21 cellular contexts compared by ENCODE assay signal in the genomic region with DNA sequence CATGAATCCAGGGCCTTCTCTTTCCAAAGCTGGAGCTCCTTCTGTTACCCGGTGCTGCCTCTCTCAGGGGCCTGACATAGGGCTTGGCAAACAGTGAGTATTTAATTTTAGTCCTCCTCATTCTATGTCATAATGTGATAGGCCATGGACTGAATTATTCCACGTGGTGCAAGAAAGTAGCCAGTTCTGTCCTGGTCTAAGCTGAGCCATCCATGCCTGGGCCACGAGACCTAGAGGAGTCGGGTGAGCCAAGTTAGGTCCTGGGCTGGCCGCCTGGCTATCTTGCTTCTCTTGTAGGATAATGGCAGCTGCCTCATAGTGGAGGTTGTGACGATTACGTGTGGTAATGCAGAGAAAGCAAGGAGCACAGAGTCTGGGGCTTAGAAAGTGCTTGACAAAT.
DNase-seq lines count a peak whose midpoint lies in the region; ATAC-seq and TF ChIP-seq lines count a peak whose summit lies in the region.
"Had no signal": no experiment of that assay in that cellular context is flagged by ENCODE, and none has a peak within 500 bp of the region (broad histone marks: within the 10 kb centered on the region; RNA-seq: fewer than 3 reads in every experiment).

No MANE protein-coding gene starts in this region.

- H3K4me1 ChIP-seq in trophoblast cell (ENCODE audit: control insufficient read depth in 1 of 2, insufficient read depth in 2 of 2, low read length in 2 of 2) (peaks cover 12% of the 10 kb centered on the region in 2 experiments), aorta (ENCODE audit: control insufficient read depth in 1 of 2, insufficient read depth in 2 of 2, low read length in 2 of 2) (no peaks in the 10 kb centered on the region)
- H3K4me1 ChIP-seq: A549, HAP-1 had no signal

- no peaks in the 10 kb centered on the region for H3K36me3 ChIP-seq in trophoblast cell (ENCODE audit: control insufficient read depth in 1 of 2, insufficient read depth in 2 of 2, low read length in 2 of 2)
- no peaks in the 10 kb centered on the region for H3K36me3 ChIP-seq in aorta (ENCODE audit: control insufficient read depth in 1 of 2, insufficient read depth in 2 of 2, low read length in 1 of 2)
- H3K36me3 ChIP-seq: BLaER1 treated with 17β-estradiol and CSF1 and Interleukin-3, amounts not matched to agents 10 nM and 100 nM; HAP-1 had no signal

- H3K27ac ChIP-seq in trophoblast cell (ENCODE audit: low read depth, low read length) (no peak overlapping the region), aorta (ENCODE audit: low read depth in 1 of 2, low read length in 2 of 2) (no peak overlapping the region)
- H3K27ac ChIP-seq: A549; BLaER1 treated with 17β-estradiol and CSF1 and Interleukin-3, amounts not matched to agents 10 nM and 100 nM; PC-9 had no signal

- H3K4ac ChIP-seq in trophoblast cell (ENCODE audit: low read depth, low read length), result no peak overlapping the region

- no peak overlapping the region for H4K12ac ChIP-seq in trophoblast cell (ENCODE audit: low read depth, low read length)

- H2BK5ac ChIP-seq in trophoblast cell (ENCODE audit: low read depth, low read length, poor library complexity), result no peak overlapping the region

- H3K18ac ChIP-seq in trophoblast cell (ENCODE audit: low read length), result no peak overlapping the region

- no peak for TF ChIP-seq CTCF in fibroblast of the aortic adventitia (IDR thresholded peaks at IDR 0.05; ENCODE audit: insufficient read depth, low read length)

- WGBS in trophoblast cell (ENCODE audit: extremely low coverage, insufficient coverage, insufficient read length), result no CpG with 5 or more reads among the region's 7 CpGs
- 58 to 66% methylated on average over 7 of the region's 7 CpGs for WGBS in aorta, 2 donors

- no peak overlapping the region for H3K23ac ChIP-seq in trophoblast cell (ENCODE audit: low read length)

- H3K79me2 ChIP-seq in trophoblast cell (ENCODE audit: control insufficient read depth, insufficient read depth, low read length, poor library complexity), result no peaks in the 10 kb centered on the region

- no peak overlapping the region for H3K9ac ChIP-seq in trophoblast cell (ENCODE audit: low read length)
- H3K9ac ChIP-seq: BLaER1 treated with 17β-estradiol and CSF1 and Interleukin-3, amounts not matched to agents 10 nM and 100 nM had no signal

- no peak overlapping the region for H2BK12ac ChIP-seq in trophoblast cell (ENCODE audit: low read length)

- peak; percentile 75 to 83 for ATAC-seq in left cardiac atrium
- ATAC-seq in aorta (ENCODE audit: low FRiP score), result peak; percentile 54
- no peak for ATAC-seq in GM19452 (IDR thresholded peaks at IDR 0.05; ENCODE audit: unreplicated experiment)
- ATAC-seq in GM18861 (IDR thresholded peaks at IDR 0.05; ENCODE audit: unreplicated experiment), result no peak
- ATAC-seq: A549, GM23338 had no signal

- H3K27me3 ChIP-seq in trophoblast cell (ENCODE audit: insufficient read depth, low read length) (no peaks in the 10 kb centered on the region), aorta (ENCODE audit: control insufficient read depth in 1 of 2, insufficient read depth in 2 of 2, low read length in 1 of 2) (no peaks in the 10 kb centered on the region)
- H3K27me3 ChIP-seq: BLaER1 treated with 17β-estradiol and CSF1 and Interleukin-3, amounts not matched to agents 10 nM and 100 nM had no signal

- no peak overlapping the region for H2AFZ ChIP-seq in trophoblast cell (ENCODE audit: insufficient read depth, low read length, poor library complexity)
- H2AFZ ChIP-seq: GM23338, PC-9 had no signal

- H2BK120ac ChIP-seq in trophoblast cell (ENCODE audit: insufficient read depth, low read length, poor library complexity), result no peak overlapping the region

- no peak overlapping the region for H4K91ac ChIP-seq in trophoblast cell (ENCODE audit: low read depth, low read length)

- no peak overlapping the region for H3K14ac ChIP-seq in trophoblast cell (ENCODE audit: low read length)

- H3K79me1 ChIP-seq in trophoblast cell (ENCODE audit: low read length), result peaks cover 15% of the 10 kb centered on the region

- H3K9me3 ChIP-seq in trophoblast cell (ENCODE audit: insufficient read depth, low read depth, low read length) (no peaks in the 10 kb centered on the region), aorta (ENCODE audit: control insufficient read depth, low read length) (no peaks in the 10 kb centered on the region)
- H3K9me3 ChIP-seq: A549; BLaER1 treated with 17β-estradiol and CSF1 and Interleukin-3, amounts not matched to agents 10 nM and 100 nM; HAP-1 had no signal

- H3K4me2 ChIP-seq in trophoblast cell (ENCODE audit: low read length), result no peak overlapping the region
- H3K4me2 ChIP-seq: A549; BLaER1 treated with 17β-estradiol and CSF1 and Interleukin-3, amounts not matched to agents 10 nM and 100 nM; GM23338; PC-9 had no signal

- H4K8ac ChIP-seq in trophoblast cell (ENCODE audit: low read depth, low read length), result no peak overlapping the region

- peak; percentile 50 for DNase-seq in fibroblast of the aortic adventitia (ENCODE audit: low read depth)
- DNase-seq in left cardiac atrium, result peak; percentile 61
- DNase-seq in trophoblast cell, result no peak
- peak in 1 of 2 donors; percentile 68 for DNase-seq in aorta
- DNase-seq in NCI-H1092 (lab: John Stamatoyannopoulos, UW), result no peak
- DNase-seq: AML-193; CD4-positive, alpha-beta T cell; HFFc6; KBM-7; NCI-H2029; NCI-H446 treated with DMSO at 0.1 percent for 48 hours; NCI-H526; NCI-H82; PC-9; SHP77 had no signal

- H3K4me3 ChIP-seq in fibroblast of the aortic adventitia (ENCODE audit: low read depth, low read length) (no peak overlapping the region), trophoblast cell (ENCODE audit: low read depth, low read length) (no peak overlapping the region), aorta (ENCODE audit: low read length in 2 of 2) (no peak overlapping the region)
- H3K4me3 ChIP-seq: A549; BLaER1 treated with 17β-estradiol and CSF1 and Interleukin-3, amounts not matched to agents 10 nM and 100 nM; GM23338; HAP-1; PC-9 had no signal

- H2AK5ac ChIP-seq in trophoblast cell (ENCODE audit: low read length), result peak overlapping the region; percentile 77

- intact Hi-C loops in left cardiac atrium (cut with DNase I), result no loop called here
- intact Hi-C loops in aorta (cut with DNase I), result no loop called here

Comparison
In these comparisons a context has a peak if more than half of its experiments do, and no peak if none do; other contexts are left out.
1. DNase-seq: peak in fibroblast of the aortic adventitia (single experiment) and left cardiac atrium (single experiment); none in trophoblast cell (0 of 2) and NCI-H1092 (single experiment).
2. ATAC-seq: peak in left cardiac atrium (2 of 2) and aorta (single experiment); none in GM19452 (single experiment) and GM18861 (single experiment).